Comparison of ENCODE assay signal across 30 cellular contexts in the genomic region with DNA sequence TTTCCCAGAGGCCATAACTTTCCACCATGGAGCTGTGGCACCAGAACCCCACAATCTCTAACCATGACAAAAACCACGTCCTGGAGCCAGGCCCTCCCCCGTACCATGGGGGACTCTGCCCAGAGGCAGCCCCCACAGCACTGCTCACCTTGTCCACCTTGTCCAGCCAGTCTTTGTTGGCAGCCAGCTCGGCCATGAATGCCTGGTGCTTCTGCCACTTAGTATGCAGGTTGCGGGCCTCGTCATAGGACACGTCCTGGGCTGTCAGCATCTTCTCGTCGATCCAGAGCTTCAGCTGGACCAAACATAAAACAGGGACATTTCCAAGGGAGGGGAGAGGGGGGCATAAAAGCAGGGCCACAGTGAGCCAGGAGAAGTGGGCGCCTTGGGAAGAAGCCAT.
"Had no signal": no experiment of that assay in that cellular context is flagged by ENCODE, and none has a peak within 500 bp of the region (broad histone marks: within the 10 kb centered on the region; RNA-seq: fewer than 3 reads in every experiment).

No MANE protein-coding gene starts in this region.

- H3K4me3 ChIP-seq: ovary, psoas muscle, right lobe of liver, sigmoid colon, suprapubic skin, testis, tibial artery, transverse colon, upper lobe of right lung, uterus had no signal

- H3K4me1 Mint-ChIP-seq: nephron had no signal

- H3K4me3 Mint-ChIP-seq: natural killer cell; nephron; stimulated activated memory B cell treated with anti-CD40 and anti-IgM and Interleukin-4, amounts not matched to agents 10 μg/mL and 1 μg/mL and 100 μg/mL, for 72 hours; stimulated activated naive CD8-positive, alpha-beta T cell treated with anti-CD3 and anti-CD28 coated beads, Interleukin-15, amount 100 ng/mL, for 72 hours; type B pancreatic cell had no signal

- H3K36me3 ChIP-seq: neutrophil, ovary, sigmoid colon, transverse colon, upper lobe of right lung, uterus had no signal

- H3K9me3 ChIP-seq: neutrophil, ovary, psoas muscle, right lobe of liver, suprapubic skin, testis, tibial artery, transverse colon, upper lobe of right lung, uterus had no signal

- H3K9ac ChIP-seq: parathyroid adenoma had no signal

- H3K36me3 Mint-ChIP-seq: natural killer cell; stimulated activated memory B cell treated with anti-CD40 and anti-IgM and Interleukin-4, amounts not matched to agents 10 μg/mL and 1 μg/mL and 100 μg/mL, for 72 hours had no signal

- H3K9me3 Mint-ChIP-seq: natural killer cell; nephron; stimulated activated naive CD8-positive, alpha-beta T cell treated with anti-CD3 and anti-CD28 coated beads, Interleukin-15, amount 100 ng/mL, for 72 hours; type B pancreatic cell had no signal

- H3K27ac Mint-ChIP-seq: naive thymus-derived CD4-positive, alpha-beta T cell; natural killer cell; nephron; progenitor cell of endocrine pancreas; stimulated activated memory B cell treated with anti-CD40 and anti-IgM and Interleukin-4, amounts not matched to agents 10 μg/mL and 1 μg/mL and 100 μg/mL, for 72 hours; type B pancreatic cell had no signal

- DNase-seq: naive thymus-derived CD4-positive, alpha-beta T cell; natural killer cell; nucleus accumbens; ovary; right cardiac atrium; sigmoid colon; small intestine; stimulated activated CD4-positive, alpha-beta T cell treated with anti-CD3 and anti-CD28 coated beads, Interleukin-15, amount 100 ng/mL, for 24 hours; stimulated activated CD4-positive, alpha-beta T cell treated with anti-CD3 and anti-CD28 coated beads, Interleukin-2, amount 100 ng/mL, for 24 hours; stimulated activated CD4-positive, alpha-beta T cell treated with anti-CD3 and anti-CD28 coated beads, Interleukin-2, amount 100 ng/mL, for 48 hours; stimulated activated CD4-positive, alpha-beta T cell treated with anti-CD3 and anti-CD28 coated beads, Interleukin-4, amount 100 ng/mL, for 4 hours; stimulated activated CD8-positive, alpha-beta memory T cell treated with anti-CD3 and anti-CD28 coated beads, Interleukin-4, amount 100 ng/mL, for 48 hours; stimulated activated naive CD4-positive, alpha-beta T cell; stimulated activated naive CD8-positive, alpha-beta T cell treated with anti-CD3 and anti-CD28 coated beads, Interleukin-15, amount 100 ng/mL, for 72 hours; stimulated activated naive CD8-positive, alpha-beta T cell treated with anti-CD3 and anti-CD28 coated beads, Interleukin-15, Interleukin-2, amounts not matched to agents 100 U/mL and 50 U/mL, for 24 hours; substantia nigra; testis; tibial artery; transverse colon; upper lobe of right lung; uterus had no signal

- H3K27ac ChIP-seq: neutrophil, ovary, parathyroid adenoma, psoas muscle, right lobe of liver, sigmoid colon, suprapubic skin, testis, tibial artery, transverse colon, upper lobe of right lung, uterus had no signal

- H2AFZ ChIP-seq: parathyroid adenoma had no signal

- H3K4me1 ChIP-seq: parathyroid adenoma, psoas muscle, sigmoid colon, testis, tibial artery, upper lobe of right lung, uterus had no signal

- H3K27me3 Mint-ChIP-seq: progenitor cell of endocrine pancreas; stimulated activated memory B cell treated with anti-CD40 and anti-IgM and Interleukin-4, amounts not matched to agents 10 μg/mL and 1 μg/mL and 100 μg/mL, for 72 hours; stimulated activated naive CD8-positive, alpha-beta T cell treated with anti-CD3 and anti-CD28 coated beads, Interleukin-15, amount 100 ng/mL, for 72 hours; type B pancreatic cell had no signal

- H3K79me2 ChIP-seq: parathyroid adenoma had no signal

- H3K27me3 ChIP-seq: neutrophil, ovary, right lobe of liver, sigmoid colon, suprapubic skin, testis, tibial artery, transverse colon, upper lobe of right lung, uterus had no signal
